16 cellular contexts compared by ENCODE assay signal in the genomic region with DNA sequence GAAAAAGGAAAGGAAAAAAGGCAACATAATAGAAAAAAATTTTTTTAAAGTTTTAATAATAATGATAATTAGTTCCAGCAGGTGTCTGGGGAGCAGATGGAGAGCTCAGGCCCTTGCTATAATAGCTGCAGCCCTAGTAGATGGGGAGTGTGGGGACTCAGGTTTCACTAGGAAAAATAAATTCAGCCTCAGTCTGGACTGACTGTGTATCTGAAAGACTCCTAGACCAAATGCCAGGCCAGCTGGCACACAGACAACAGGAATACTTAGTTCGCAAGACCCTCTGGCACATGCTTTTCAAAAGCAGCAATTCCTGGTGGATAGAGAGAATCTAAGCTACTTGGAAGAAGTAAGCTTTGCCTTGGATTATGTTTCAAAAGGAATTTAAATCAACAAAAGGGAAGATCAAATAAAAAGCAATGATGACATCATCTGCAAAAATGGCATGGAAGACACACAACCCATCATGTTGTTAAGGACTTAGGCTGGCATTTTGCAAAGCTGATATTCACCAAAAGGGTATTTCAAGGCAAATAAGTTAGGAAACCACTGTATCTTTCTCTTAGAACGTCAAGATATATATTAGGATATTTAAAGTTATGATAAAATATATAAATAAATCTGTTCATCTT.
A peak's percentile ranks its signal among the peaks of the same experiment; 100 is the strongest.
DNase-seq lines count a peak whose midpoint lies in the region; TF ChIP-seq lines count a peak whose summit lies in the region.
"Had no signal": no experiment of that assay in that cellular context is flagged by ENCODE, and none has a peak within 500 bp of the region (broad histone marks: within the 10 kb centered on the region; RNA-seq: fewer than 3 reads in every experiment).

No MANE protein-coding gene starts in this region.

- H3K36me3 ChIP-seq in sigmoid colon: no peaks in the 10 kb centered on the region
- H3K36me3 ChIP-seq: heart right ventricle, transverse colon had no signal

- WGBS in sigmoid colon, 2 donors: 93 to 94% methylated on average over 2 of the region's 2 CpGs

- no peaks in the 10 kb centered on the region for H3K4me1 ChIP-seq in sigmoid colon
- H3K4me1 ChIP-seq: transverse colon had no signal

- no peaks in the 10 kb centered on the region for H3K27me3 ChIP-seq in sigmoid colon
- H3K27me3 ChIP-seq: dorsolateral prefrontal cortex, heart right ventricle, transverse colon had no signal

- TF ChIP-seq POLR2A in sigmoid colon (IDR thresholded peaks at IDR 0.05): no peak

- no peak overlapping the region for H3K4me3 ChIP-seq in sigmoid colon
- H3K4me3 ChIP-seq: dorsolateral prefrontal cortex, heart right ventricle, transverse colon had no signal

- intact Hi-C loops in sigmoid colon (cut with DNase I): no loop called here

- H3K27ac ChIP-seq in sigmoid colon: no peak overlapping the region
- H3K27ac ChIP-seq: dorsolateral prefrontal cortex, heart right ventricle, transverse colon had no signal

- H3K9me3 ChIP-seq in sigmoid colon: no peaks in the 10 kb centered on the region
- H3K9me3 ChIP-seq: heart right ventricle, transverse colon had no signal

- TF ChIP-seq CTCF in sigmoid colon (IDR thresholded peaks at IDR 0.05): no peak

- no peak for TF ChIP-seq EP300 in sigmoid colon (IDR thresholded peaks at IDR 0.05)

- peak; percentile 41 for DNase-seq in DMS53 treated with DMSO at 0.1 percent for 48 hours (lab: John Stamatoyannopoulos, UW; ENCODE audit: unreplicated experiment)
- peak; percentile 23 for DNase-seq in NCI-H1694 treated with DMSO at 0.1 percent for 48 hours (lab: John Stamatoyannopoulos, UW)
- DNase-seq in NCI-H774 (lab: John Stamatoyannopoulos, UW): peak; percentile 64
- peak; percentile 54 for DNase-seq in fibroblast of peridontal ligament (ENCODE audit: extremely low read depth)
- DNase-seq in sigmoid colon: no peak
- no peak for DNase-seq in OCI-M2 (lab: John Stamatoyannopoulos, UW; ENCODE audit: unreplicated experiment)
- no peak for DNase-seq in HUDEP-2 (lab: John Stamatoyannopoulos, UW; ENCODE audit: unreplicated experiment in 76 of 76)
- DNase-seq in activated T-cell treated with anti-CD3 and anti-CD28 coated beads, Interleukin-2, amount 50 U/mL, for 1 hour: no peak
- DNase-seq: activated CD4-positive, alpha-beta T cell treated with anti-CD3 and anti-CD28 coated beads for 1 hour; activated naive CD4-positive, alpha-beta T cell; DND-41; dorsolateral prefrontal cortex; heart right ventricle; mesenchymal stem cell; stimulated activated naive CD4-positive, alpha-beta T cell; transverse colon had no signal

Comparison
In these comparisons a context has a peak if more than half of its experiments do, and no peak if none do; other contexts are left out.
1. DNase-seq: peak in DMS53 treated with DMSO at 0.1 percent for 48 hours (single experiment), NCI-H1694 treated with DMSO at 0.1 percent for 48 hours (single experiment), NCI-H774 (single experiment) and fibroblast of peridontal ligament (single experiment); none in sigmoid colon (single experiment), OCI-M2 (single experiment), HUDEP-2 (0 of 76) and activated T-cell treated with anti-CD3 and anti-CD28 coated beads, Interleukin-2, amount 50 U/mL, for 1 hour (single experiment).